ENCODE assay signal across 1 cellular context in the genomic region with DNA sequence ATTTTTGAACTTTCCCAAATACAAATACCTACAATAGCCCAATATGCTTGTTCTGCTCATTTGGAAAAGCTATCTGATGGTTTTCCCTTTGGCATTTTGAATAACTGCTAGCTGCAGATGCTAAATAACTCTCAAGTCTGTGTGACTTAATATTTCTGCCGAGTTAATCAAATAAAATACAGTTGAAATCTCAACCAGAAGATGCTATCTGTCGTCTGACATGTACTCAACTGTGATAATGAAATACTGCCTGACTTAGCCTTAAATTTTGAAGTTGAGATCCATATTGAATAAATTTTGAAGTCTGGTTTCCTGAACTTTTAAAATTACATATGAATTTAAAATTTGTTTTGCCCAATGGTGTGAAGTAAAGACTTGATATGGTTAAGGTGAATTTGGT.
TF ChIP-seq lines count a peak whose summit lies in the region.

No MANE protein-coding gene starts in this region.

TF ChIP-seq in GM23338, 12 proteins besides CTCF, POLR2A, EP300 and RAD21 (continued from another document):
- TF ChIP-seq, protein P1, sequence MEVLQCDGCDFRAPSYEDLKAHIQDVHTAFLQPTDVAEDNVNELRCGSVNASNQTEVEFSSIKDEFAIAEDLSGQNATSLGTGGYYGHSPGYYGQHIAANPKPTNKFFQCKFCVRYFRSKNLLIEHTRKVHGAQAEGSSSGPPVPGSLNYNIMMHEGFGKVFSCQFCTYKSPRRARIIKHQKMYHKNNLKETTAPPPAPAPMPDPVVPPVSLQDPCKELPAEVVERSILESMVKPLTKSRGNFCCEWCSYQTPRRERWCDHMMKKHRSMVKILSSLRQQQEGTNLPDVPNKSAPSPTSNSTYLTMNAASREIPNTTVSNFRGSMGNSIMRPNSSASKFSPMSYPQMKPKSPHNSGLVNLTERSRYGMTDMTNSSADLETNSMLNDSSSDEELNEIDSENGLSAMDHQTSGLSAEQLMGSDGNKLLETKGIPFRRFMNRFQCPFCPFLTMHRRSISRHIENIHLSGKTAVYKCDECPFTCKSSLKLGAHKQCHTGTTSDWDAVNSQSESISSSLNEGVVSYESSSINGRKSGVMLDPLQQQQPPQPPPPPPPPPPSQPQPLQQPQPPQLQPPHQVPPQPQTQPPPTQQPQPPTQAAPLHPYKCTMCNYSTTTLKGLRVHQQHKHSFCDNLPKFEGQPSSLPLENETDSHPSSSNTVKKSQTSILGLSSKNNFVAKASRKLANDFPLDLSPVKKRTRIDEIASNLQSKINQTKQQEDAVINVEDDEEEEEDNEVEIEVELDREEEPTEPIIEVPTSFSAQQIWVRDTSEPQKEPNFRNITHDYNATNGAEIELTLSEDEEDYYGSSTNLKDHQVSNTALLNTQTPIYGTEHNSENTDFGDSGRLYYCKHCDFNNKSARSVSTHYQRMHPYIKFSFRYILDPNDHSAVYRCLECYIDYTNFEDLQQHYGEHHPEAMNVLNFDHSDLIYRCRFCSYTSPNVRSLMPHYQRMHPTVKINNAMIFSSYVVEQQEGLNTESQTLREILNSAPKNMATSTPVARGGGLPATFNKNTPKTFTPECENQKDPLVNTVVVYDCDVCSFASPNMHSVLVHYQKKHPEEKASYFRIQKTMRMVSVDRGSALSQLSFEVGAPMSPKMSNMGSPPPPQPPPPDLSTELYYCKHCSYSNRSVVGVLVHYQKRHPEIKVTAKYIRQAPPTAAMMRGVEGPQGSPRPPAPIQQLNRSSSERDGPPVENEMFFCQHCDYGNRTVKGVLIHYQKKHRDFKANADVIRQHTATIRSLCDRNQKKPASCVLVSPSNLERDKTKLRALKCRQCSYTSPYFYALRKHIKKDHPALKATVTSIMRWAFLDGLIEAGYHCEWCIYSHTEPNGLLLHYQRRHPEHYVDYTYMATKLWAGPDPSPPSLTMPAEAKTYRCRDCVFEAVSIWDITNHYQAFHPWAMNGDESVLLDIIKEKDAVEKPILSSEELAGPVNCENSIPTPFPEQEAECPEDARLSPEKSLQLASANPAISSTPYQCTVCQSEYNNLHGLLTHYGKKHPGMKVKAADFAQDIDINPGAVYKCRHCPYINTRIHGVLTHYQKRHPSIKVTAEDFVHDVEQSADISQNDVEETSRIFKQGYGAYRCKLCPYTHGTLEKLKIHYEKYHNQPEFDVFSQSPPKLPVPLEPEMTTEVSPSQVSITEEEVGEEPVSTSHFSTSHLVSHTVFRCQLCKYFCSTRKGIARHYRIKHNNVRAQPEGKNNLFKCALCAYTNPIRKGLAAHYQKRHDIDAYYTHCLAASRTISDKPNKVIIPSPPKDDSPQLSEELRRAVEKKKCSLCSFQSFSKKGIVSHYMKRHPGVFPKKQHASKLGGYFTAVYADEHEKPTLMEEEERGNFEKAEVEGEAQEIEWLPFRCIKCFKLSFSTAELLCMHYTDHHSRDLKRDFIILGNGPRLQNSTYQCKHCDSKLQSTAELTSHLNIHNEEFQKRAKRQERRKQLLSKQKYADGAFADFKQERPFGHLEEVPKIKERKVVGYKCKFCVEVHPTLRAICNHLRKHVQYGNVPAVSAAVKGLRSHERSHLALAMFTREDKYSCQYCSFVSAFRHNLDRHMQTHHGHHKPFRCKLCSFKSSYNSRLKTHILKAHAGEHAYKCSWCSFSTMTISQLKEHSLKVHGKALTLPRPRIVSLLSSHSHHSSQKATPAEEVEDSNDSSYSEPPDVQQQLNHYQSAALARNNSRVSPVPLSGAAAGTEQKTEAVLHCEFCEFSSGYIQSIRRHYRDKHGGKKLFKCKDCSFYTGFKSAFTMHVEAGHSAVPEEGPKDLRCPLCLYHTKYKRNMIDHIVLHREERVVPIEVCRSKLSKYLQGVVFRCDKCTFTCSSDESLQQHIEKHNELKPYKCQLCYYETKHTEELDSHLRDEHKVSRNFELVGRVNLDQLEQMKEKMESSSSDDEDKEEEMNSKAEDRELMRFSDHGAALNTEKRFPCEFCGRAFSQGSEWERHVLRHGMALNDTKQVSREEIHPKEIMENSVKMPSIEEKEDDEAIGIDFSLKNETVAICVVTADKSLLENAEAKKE (CRISPR knock-in tag; IDR thresholded peaks at IDR 0.05): no peak
- TF ChIP-seq, protein P2, sequence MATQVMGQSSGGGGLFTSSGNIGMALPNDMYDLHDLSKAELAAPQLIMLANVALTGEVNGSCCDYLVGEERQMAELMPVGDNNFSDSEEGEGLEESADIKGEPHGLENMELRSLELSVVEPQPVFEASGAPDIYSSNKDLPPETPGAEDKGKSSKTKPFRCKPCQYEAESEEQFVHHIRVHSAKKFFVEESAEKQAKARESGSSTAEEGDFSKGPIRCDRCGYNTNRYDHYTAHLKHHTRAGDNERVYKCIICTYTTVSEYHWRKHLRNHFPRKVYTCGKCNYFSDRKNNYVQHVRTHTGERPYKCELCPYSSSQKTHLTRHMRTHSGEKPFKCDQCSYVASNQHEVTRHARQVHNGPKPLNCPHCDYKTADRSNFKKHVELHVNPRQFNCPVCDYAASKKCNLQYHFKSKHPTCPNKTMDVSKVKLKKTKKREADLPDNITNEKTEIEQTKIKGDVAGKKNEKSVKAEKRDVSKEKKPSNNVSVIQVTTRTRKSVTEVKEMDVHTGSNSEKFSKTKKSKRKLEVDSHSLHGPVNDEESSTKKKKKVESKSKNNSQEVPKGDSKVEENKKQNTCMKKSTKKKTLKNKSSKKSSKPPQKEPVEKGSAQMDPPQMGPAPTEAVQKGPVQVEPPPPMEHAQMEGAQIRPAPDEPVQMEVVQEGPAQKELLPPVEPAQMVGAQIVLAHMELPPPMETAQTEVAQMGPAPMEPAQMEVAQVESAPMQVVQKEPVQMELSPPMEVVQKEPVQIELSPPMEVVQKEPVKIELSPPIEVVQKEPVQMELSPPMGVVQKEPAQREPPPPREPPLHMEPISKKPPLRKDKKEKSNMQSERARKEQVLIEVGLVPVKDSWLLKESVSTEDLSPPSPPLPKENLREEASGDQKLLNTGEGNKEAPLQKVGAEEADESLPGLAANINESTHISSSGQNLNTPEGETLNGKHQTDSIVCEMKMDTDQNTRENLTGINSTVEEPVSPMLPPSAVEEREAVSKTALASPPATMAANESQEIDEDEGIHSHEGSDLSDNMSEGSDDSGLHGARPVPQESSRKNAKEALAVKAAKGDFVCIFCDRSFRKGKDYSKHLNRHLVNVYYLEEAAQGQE (IDR thresholded peaks at IDR 0.05; ENCODE audit: unreplicated experiment): no peak
- no peak for TF ChIP-seq POLR2AphosphoS5 (IDR thresholded peaks at IDR 0.05; ENCODE audit: low read depth)
